Comparison of ENCODE assay signal across 9 cellular contexts in genomic region chr3:126912027-126912422, GRCh38.
A peak's percentile ranks its signal among the peaks of the same experiment; 100 is the strongest.
DNase-seq lines count a peak whose midpoint lies in the region; ATAC-seq, FAIRE-seq and TF ChIP-seq lines count a peak whose summit lies in the region.
"Had no signal": no experiment of that assay in that cellular context is flagged by ENCODE, and none has a peak within 500 bp of the region (broad histone marks: within the 10 kb centered on the region; RNA-seq: fewer than 3 reads in every experiment).

No MANE protein-coding gene starts in this region.

- no peak overlapping the region for H2AFZ ChIP-seq in GM12878 (ENCODE audit: control insufficient read depth, low read depth, low read length)

- H3K4me1 Mint-ChIP-seq in CD4-positive, alpha-beta memory T cell: peaks cover 28 to 49% (median 36%) of the 10 kb centered on the region in 4 donors
- peaks cover 23 to 64% (median 32%) of the 10 kb centered on the region in 7 donors for H3K4me1 Mint-ChIP-seq in naive thymus-derived CD4-positive, alpha-beta T cell

- peaks cover 0 to 7% (median 0%) of the 10 kb centered on the region in 8 donors for H3K9me3 Mint-ChIP-seq in CD4-positive, alpha-beta memory T cell
- H3K9me3 Mint-ChIP-seq in naive thymus-derived CD4-positive, alpha-beta T cell: peaks cover 0 to 6% (median 0%) of the 10 kb centered on the region in 11 donors

- no peaks in the 10 kb centered on the region for H3K27me3 ChIP-seq in CD4-positive, alpha-beta memory T cell (ENCODE audit: insufficient read depth, low read length)
- H3K27me3 ChIP-seq in HUES6 (ENCODE audit: control insufficient read depth, insufficient read depth, low read length) (no peaks in the 10 kb centered on the region), GM12878 (replicated peaks in 1 of 2; ENCODE audit: control insufficient read depth in 2 of 2, insufficient read depth in 2 of 2, low read length in 1 of 2) (no peaks in the 10 kb centered on the region), WERI-Rb-1 (ENCODE audit: insufficient read depth, low read depth, severe bottlenecking) (no peaks in the 10 kb centered on the region)
- H3K27me3 ChIP-seq in naive thymus-derived CD4-positive, alpha-beta T cell (ENCODE audit: control insufficient read depth in 2 of 2, insufficient read depth in 2 of 2, low read length in 2 of 2): no peaks in the 10 kb centered on the region

- POLR2A ChIA-PET in CD4-positive, alpha-beta memory T cell (lab: Charles Lee; ENCODE audit: partially characterized antibody): interaction anchor here (0.9 to 1.5 kb wide), 2 partner anchors 66 to 71 kb away, joined by 3 to 11 read pairs; partner anchors contain the start of gene PLXNA1
- POLR2A ChIA-PET in GM12878 (lab: Charles Lee) (interaction anchor here (1.6 kb wide), 1 partner anchor 71 kb away, joined by 5 read pairs; the partner anchor contains the start of gene PLXNA1), HEK293T (lab: Yijun Ruan, JAX) (no interaction called here)
- POLR2A ChIA-PET in naive thymus-derived CD4-positive, alpha-beta T cell (lab: Charles Lee): no interaction called here

- peak overlapping the region in 7 of 8 donors; percentile 36 to 88 (median 74) for H3K4me3 Mint-ChIP-seq in CD4-positive, alpha-beta memory T cell
- H3K4me3 Mint-ChIP-seq in naive thymus-derived CD4-positive, alpha-beta T cell: peak overlapping the region in 3 of 10 donors; percentile 30 to 84 (median 43)

- peak overlapping the region; percentile 30 for H3K27ac ChIP-seq in CD4-positive, alpha-beta memory T cell (ENCODE audit: low read depth, low read length)
- H3K27ac ChIP-seq in HUES6 (ENCODE audit: low read depth, low read length) (peak overlapping the region; percentile 81; the same call in 1 of the 2 replicates), GM12878 (ENCODE audit: control insufficient read depth, insufficient read depth) (peak overlapping the region; percentile 95), WERI-Rb-1 (no peak overlapping the region)
- no peak overlapping the region for H3K27ac ChIP-seq in naive thymus-derived CD4-positive, alpha-beta T cell (ENCODE audit: low read depth, low read length)

- SMC1A ChIA-PET in GM12878 (lab: Charles Lee; ENCODE audit: uncharacterized antibody, unreplicated experiment): interaction anchor here (0.6 to 2.2 kb wide), 7 partner anchors 26 to 671 kb away, joined by 3 to 9 read pairs (median 4); no protein-coding TSS in a partner anchor

- peak overlapping the region; percentile 3 for H3K4me2 ChIP-seq in GM12878 (ENCODE audit: control insufficient read depth, insufficient read depth)

- TF ChIP-seq RAD21 in GM12878 (IDR thresholded peaks at IDR 0.05; ENCODE audit: insufficient read depth, low read depth, low read length): no peak

- in situ Hi-C loops in GM12878 (cut with MboI): no loop called here

- no peak for TF ChIP-seq EP300 in GM12878 (IDR thresholded peaks at IDR 0.05; ENCODE audit: borderline replicate concordance in 1 of 2, control insufficient read depth in 1 of 2, low read depth in 2 of 2, low read length in 2 of 2)

- H3K4me3 ChIP-seq in CD4-positive, alpha-beta memory T cell (ENCODE audit: low read length in 2 of 2): peak overlapping the region in 1 of 2 donors; percentile 22
- H3K4me3 ChIP-seq in HUES6 (ENCODE audit: low read depth, low read length) (no peak overlapping the region), GM12878 (no peak overlapping the region), WERI-Rb-1 (ENCODE audit: low read depth, low read length) (no peak overlapping the region)
- H3K4me3 ChIP-seq in naive thymus-derived CD4-positive, alpha-beta T cell (ENCODE audit: low read length): no peak overlapping the region

- H3K36me3 Mint-ChIP-seq in CD4-positive, alpha-beta memory T cell: peaks cover 4 to 20% of the 10 kb centered on the region in 2 donors
- H3K36me3 Mint-ChIP-seq in naive thymus-derived CD4-positive, alpha-beta T cell: peaks cover 5 to 39% (median 16%) of the 10 kb centered on the region in 5 donors

- no peak for TF ChIP-seq CTCF in GM12878 (IDR thresholded peaks at IDR 0.05 in 2 of 3, conservative IDR thresholded peaks at IDR 0.05 in 1 of 3; ENCODE audit: control insufficient read depth in 2 of 3, extremely low read depth in 1 of 3, insufficient read depth in 1 of 3, low read depth in 3 of 3, low read length in 3 of 3)
- no peak for TF ChIP-seq CTCF in GM10266 (IDR thresholded peaks at IDR 0.05; ENCODE audit: control insufficient read depth, insufficient read depth, low read depth, missing control alignments)
- no peak for TF ChIP-seq CTCF in WERI-Rb-1 (IDR thresholded peaks at IDR 0.05; ENCODE audit: low read depth, low read length)

- 98% methylated on average over 9 of the region's 9 CpGs for WGBS in GM12878 (ENCODE audit: insufficient coverage, insufficient replicate concordance, low lambda C conversion rate, missing lambda C conversion rate)

- no peak for FAIRE-seq in GM12878 (lab: Jason Lieb, UNC)

- CTCF ChIA-PET in CD4-positive, alpha-beta memory T cell (lab: Charles Lee; ENCODE audit: partially characterized antibody): interaction anchor here (0.5 to 1.6 kb wide), 3 partner anchors 8 to 106 kb away, joined by 3 to 7 read pairs (median 4); partner anchors contain the start of gene PLXNA1
- CTCF ChIA-PET in GM12878 (lab: Yijun Ruan, JAX): interaction anchor here (1.5 to 2.2 kb wide), 2 partner anchors 69 to 70 kb away, joined by 4 to 8 read pairs; no protein-coding TSS in a partner anchor
- CTCF ChIA-PET in naive thymus-derived CD4-positive, alpha-beta T cell (lab: Charles Lee): interaction anchor here (1.2 to 1.5 kb wide), 2 partner anchors 12 to 16 kb away, joined by 3 to 5 read pairs; no protein-coding TSS in a partner anchor
- CTCF ChIA-PET in HEK293T (lab: Yijun Ruan, JAX): no interaction called here

- peak overlapping the region; percentile 86 to 94 (median 92) for H3K27ac Mint-ChIP-seq in CD4-positive, alpha-beta memory T cell
- peak overlapping the region in 5 of 9 donors; percentile 21 to 94 (median 77) for H3K27ac Mint-ChIP-seq in naive thymus-derived CD4-positive, alpha-beta T cell

- H3K9me3 ChIP-seq in CD4-positive, alpha-beta memory T cell (ENCODE audit: control insufficient read depth in 1 of 2, low read length in 2 of 2): no peaks in the 10 kb centered on the region
- H3K9me3 ChIP-seq in HUES6 (ENCODE audit: control insufficient read depth, insufficient read depth, low read depth, low read length) (no peaks in the 10 kb centered on the region), GM12878 (replicated peaks; ENCODE audit: control insufficient read depth, insufficient read depth, low read length) (no peaks in the 10 kb centered on the region; the same call in 2 of the 3 replicates), WERI-Rb-1 (ENCODE audit: severe bottlenecking) (no peaks in the 10 kb centered on the region)
- H3K9me3 ChIP-seq in naive thymus-derived CD4-positive, alpha-beta T cell (ENCODE audit: control insufficient read depth in 2 of 3, low read length in 3 of 3): no peaks in the 10 kb centered on the region

- peak; percentile 7 for ATAC-seq in GM12878
- no peak for ATAC-seq in naive thymus-derived CD4-positive, alpha-beta T cell

- peaks cover 60% of the 10 kb centered on the region for H3K4me1 ChIP-seq in CD4-positive, alpha-beta memory T cell (ENCODE audit: insufficient read depth, low read length)
- peaks cover 21% of the 10 kb centered on the region for H3K4me1 ChIP-seq in HUES6 (ENCODE audit: control insufficient read depth, insufficient read depth, low read length)
- peaks cover 52% of the 10 kb centered on the region for H3K4me1 ChIP-seq in GM12878 (ENCODE audit: control insufficient read depth, insufficient read depth, low read length)
- H3K4me1 ChIP-seq in naive thymus-derived CD4-positive, alpha-beta T cell (ENCODE audit: control insufficient read depth in 2 of 2, insufficient read depth in 2 of 2, low read length in 2 of 2): peaks cover 15 to 22% of the 10 kb centered on the region in 2 donors

- H3K36me3 ChIP-seq in CD4-positive, alpha-beta memory T cell (ENCODE audit: insufficient read depth, low read length): no peaks in the 10 kb centered on the region
- 0 out of 2 replicates have a peak, but pooled peaks cover 4% of the 10 kb centered on the region for H3K36me3 ChIP-seq in HUES6 (ENCODE audit: control insufficient read depth, insufficient read depth, low read length)
- H3K36me3 ChIP-seq in GM12878 (ENCODE audit: control insufficient read depth in 2 of 2, insufficient read depth in 2 of 2, low read length in 1 of 2): no peaks in the 10 kb centered on the region; a peak in 1 of 4 replicates
- H3K36me3 ChIP-seq in naive thymus-derived CD4-positive, alpha-beta T cell (ENCODE audit: control insufficient read depth in 2 of 3, insufficient read depth in 3 of 3, low read length in 3 of 3): peaks cover 0 to 13% (median 0%) of the 10 kb centered on the region in 3 experiments
- H3K36me3 ChIP-seq in WERI-Rb-1: peaks cover 6% of the 10 kb centered on the region; the same call in 1 of the 2 replicates

- TF ChIP-seq POLR2A in GM12878 (IDR thresholded peaks at IDR 0.05; ENCODE audit: low read depth, low read length): no peak

- peak in 1 of 5 donors; percentile 48 for DNase-seq in CD4-positive, alpha-beta memory T cell
- DNase-seq in GM12878 (ENCODE audit: low read depth, low spot score) (no peak), DMS79 (lab: John Stamatoyannopoulos, UW) (no peak), HEK293T (ENCODE audit: extremely low spot score) (no peak), GM10266 (ENCODE audit: extremely low spot score) (no peak), WERI-Rb-1 (no peak)
- DNase-seq in naive thymus-derived CD4-positive, alpha-beta T cell: no peak
- DNase-seq: occipital lobe had no signal

- H4K20me1 ChIP-seq in GM12878 (ENCODE audit: control insufficient read depth, insufficient read depth): no peaks in the 10 kb centered on the region

- H3K9ac ChIP-seq in HUES6 (ENCODE audit: low read length) (peak overlapping the region; percentile 8), GM12878 (ENCODE audit: control insufficient read depth, insufficient read depth, low read length) (peak overlapping the region; percentile 61; the same call in 1 of the 2 replicates)

- H3K79me2 ChIP-seq in GM12878 (ENCODE audit: control insufficient read depth, insufficient read depth, low read length): no peaks in the 10 kb centered on the region

- intact Hi-C loops in CD4-positive, alpha-beta memory T cell (cut with micrococcal nuclease): no loop called here
- intact Hi-C loops in GM12878 (cut with micrococcal nuclease; ENCODE audit: unreplicated experiment): no loop called here
- intact Hi-C loops in naive thymus-derived CD4-positive, alpha-beta T cell (cut with micrococcal nuclease): loop anchor here in 1 of 2 donors (10.0 kb wide), 1 partner anchor 383 kb away; no protein-coding TSS in a partner anchor

- no TSS peak for BruUV-seq in GM12878 (replicated peaks; lab: Mats Ljungman, UMichigan)

- RAD21 ChIA-PET in GM12878 (lab: Charles Lee; ENCODE audit: unreplicated experiment): interaction anchor here (0.6 to 1.7 kb wide), 4 partner anchors 9 to 306 kb away, joined by 3 to 4 read pairs (median 3); partner anchors contain the start of gene PLXNA1

- H3K27me3 Mint-ChIP-seq in CD4-positive, alpha-beta memory T cell: no peaks in the 10 kb centered on the region
- peaks cover 0 to 5% (median 0%) of the 10 kb centered on the region in 5 donors for H3K27me3 Mint-ChIP-seq in naive thymus-derived CD4-positive, alpha-beta T cell

TF ChIP-seq in GM12878, 131 proteins besides CTCF, POLR2A, EP300 and RAD21 (continues in another document):
- TF ChIP-seq SMARCA5 (IDR thresholded peaks at IDR 0.05): peak; percentile 62; the same call in 1 of the 2 replicates

TF ChIP-seq in HEK293T, 16 proteins besides CTCF, POLR2A, EP300 and RAD21 (continues in another document):
- TF ChIP-seq NFRKB (IDR thresholded peaks at IDR 0.05) (no peak), ARNT (IDR thresholded peaks at IDR 0.05) (no peak)

Comparison
In these comparisons a context has a peak if more than half of its experiments do, and no peak if none do; other contexts are left out.
1. H3K27ac ChIP-seq: peak in CD4-positive, alpha-beta memory T cell (single experiment), HUES6 (single experiment) and GM12878 (single experiment); none in naive thymus-derived CD4-positive, alpha-beta T cell (single experiment) and WERI-Rb-1 (single experiment).
2. POLR2A ChIA-PET loops: an anchor here in CD4-positive, alpha-beta memory T cell (0.9 to 1.5 kb wide) and GM12878 (1.6 kb wide); none called in naive thymus-derived CD4-positive, alpha-beta T cell and HEK293T.